In genomic region chr5:94621763-94622162, GRCh38 we compare ENCODE assay signal across 19 cellular contexts. TPM values are rescaled to one million over a fixed set of nuclear protein-coding genes. Genes with fewer than 3 reads are reported as not detected.
DNase-seq lines count a peak whose midpoint lies in the region; ATAC-seq and TF ChIP-seq lines count a peak whose summit lies in the region.
"Had no signal": no experiment of that assay in that cellular context is flagged by ENCODE, and none has a peak within 500 bp of the region (broad histone marks: within the 10 kb centered on the region; RNA-seq: fewer than 3 reads in every experiment).

No MANE protein-coding gene starts in this region.

- H3K79me1 ChIP-seq in neuronal stem cell (ENCODE audit: low read depth, low read length), result no peaks in the 10 kb centered on the region

- no peak for DNase-seq in activated CD8-positive, alpha-beta memory T cell treated with anti-CD3 and anti-CD28 coated beads, Interleukin-2, amount 10 ng/mL, durations not matched to agents 7 days and 5 days
- no peak for DNase-seq in activated CD8-positive, alpha-beta memory T cell treated with anti-CD3 and anti-CD28 coated beads for 24 hours
- DNase-seq in Karpas-422, result peak; percentile 51
- no peak for DNase-seq in activated naive CD8-positive, alpha-beta T cell treated with anti-CD3 and anti-CD28 coated beads, Interleukin-2, amount 50 U/mL, for 24 hours
- DNase-seq in osteoblast (ENCODE audit: insufficient read length, low spot score, missing footprints), result no peak
- DNase-seq in neuronal stem cell (ENCODE audit: low spot score), result no peak
- no peak for DNase-seq in SW 1271 (lab: John Stamatoyannopoulos, UW)
- DNase-seq: ACHN; activated CD4-positive, alpha-beta T cell treated with anti-CD3 and anti-CD28 coated beads for 36 hours; activated naive CD4-positive, alpha-beta T cell treated with anti-CD3 and anti-CD28 coated beads, Interleukin-2, amount 50 U/mL, for 16 hours; cortex of kidney; foreskin keratinocyte; H9; kidney glomerular epithelial cell; NCI-H2081; NCI-H524 had no signal

- H3K9ac ChIP-seq in Karpas-422 (ENCODE audit: low read length) (peak overlapping the region; percentile 45), neuronal stem cell (ENCODE audit: low read depth, low read length, poor library complexity) (no peak overlapping the region)

- H3K27ac Mint-ChIP-seq in activated CD8-positive, alpha-beta memory T cell treated with anti-CD3 and anti-CD28 coated beads, Interleukin-2, amount 10 ng/mL, durations not matched to agents 7 days and 5 days, result peak overlapping the region; percentile 13
- peak overlapping the region; percentile 52 for H3K27ac Mint-ChIP-seq in activated naive CD8-positive, alpha-beta T cell treated with anti-CD3 and anti-CD28 coated beads, Interleukin-2, amount 50 U/mL, for 24 hours

- H3K4me2 ChIP-seq in Karpas-422 (ENCODE audit: low read depth, low read length, poor library complexity, severe bottlenecking) (peak overlapping the region; percentile 99), osteoblast (ENCODE audit: insufficient read depth, low read length) (no peak overlapping the region), neuronal stem cell (ENCODE audit: insufficient read depth, low read length, poor library complexity, severe bottlenecking) (no peak overlapping the region)

- H3K18ac ChIP-seq in neuronal stem cell (ENCODE audit: low read length), result no peak overlapping the region

- ATAC-seq in activated CD8-positive, alpha-beta memory T cell treated with anti-CD3 and anti-CD28 coated beads, Interleukin-2, amount 10 ng/mL, durations not matched to agents 7 days and 5 days, result no peak
- no peak for ATAC-seq in activated naive CD8-positive, alpha-beta T cell treated with anti-CD3 and anti-CD28 coated beads, Interleukin-2, amount 50 U/mL, for 24 hours
- ATAC-seq in GM21360 (IDR thresholded peaks at IDR 0.05; ENCODE audit: unreplicated experiment), result no peak
- ATAC-seq: activated CD4-positive, alpha-beta T cell treated with anti-CD3 and anti-CD28 coated beads for 36 hours; foreskin keratinocyte had no signal

- H3K79me2 ChIP-seq in Karpas-422 (ENCODE audit: low read length) (peaks cover 81% of the 10 kb centered on the region), osteoblast (ENCODE audit: insufficient read depth, low read length) (peaks cover 51% of the 10 kb centered on the region)

- H3K4me3 ChIP-seq in Karpas-422 (ENCODE audit: low read length) (peak overlapping the region; percentile 2; the same call in 1 of the 2 replicates), osteoblast (ENCODE audit: insufficient read depth, low read length) (no peak overlapping the region), neuronal stem cell (ENCODE audit: low read length in 2 of 2) (no peak overlapping the region)
- H3K4me3 ChIP-seq: SJSA1, tibial nerve had no signal

- H3K4ac ChIP-seq in neuronal stem cell (ENCODE audit: low read length), result no peak overlapping the region

- TF ChIP-seq CTCF in osteoblast (IDR thresholded peaks at IDR 0.05; ENCODE audit: extremely low read depth, low read depth, low read length), result no peak

- H4K8ac ChIP-seq in neuronal stem cell (ENCODE audit: low read depth, low read length), result no peak overlapping the region

- CTCF ChIA-PET in activated CD8-positive, alpha-beta memory T cell treated with anti-CD3 and anti-CD28 coated beads, Interleukin-2, amount 10 ng/mL, durations not matched to agents 7 days and 5 days (lab: Charles Lee), result no interaction called here

- H2AK5ac ChIP-seq in neuronal stem cell (ENCODE audit: low read depth, low read length), result no peak overlapping the region

- H2BK15ac ChIP-seq in neuronal stem cell (ENCODE audit: low read length), result no peak overlapping the region

- H3K4me1 Mint-ChIP-seq in activated CD8-positive, alpha-beta memory T cell treated with anti-CD3 and anti-CD28 coated beads, Interleukin-2, amount 10 ng/mL, durations not matched to agents 7 days and 5 days, result peaks cover 50% of the 10 kb centered on the region
- peaks cover 45% of the 10 kb centered on the region for H3K4me1 Mint-ChIP-seq in activated naive CD8-positive, alpha-beta T cell treated with anti-CD3 and anti-CD28 coated beads, Interleukin-2, amount 50 U/mL, for 24 hours

- no peaks in the 10 kb centered on the region for H3K27me3 Mint-ChIP-seq in activated CD8-positive, alpha-beta memory T cell treated with anti-CD3 and anti-CD28 coated beads, Interleukin-2, amount 10 ng/mL, durations not matched to agents 7 days and 5 days
- H3K27me3 Mint-ChIP-seq in activated naive CD8-positive, alpha-beta T cell treated with anti-CD3 and anti-CD28 coated beads, Interleukin-2, amount 50 U/mL, for 24 hours, result no peaks in the 10 kb centered on the region
- H3K27me3 Mint-ChIP-seq: activated CD4-positive, alpha-beta T cell treated with anti-CD3 and anti-CD28 coated beads for 36 hours had no signal

- H3K27me3 ChIP-seq in Karpas-422 (ENCODE audit: low read length), result no peaks in the 10 kb centered on the region
- no peaks in the 10 kb centered on the region for H3K27me3 ChIP-seq in osteoblast (ENCODE audit: insufficient read depth, low read length)
- H3K27me3 ChIP-seq in neuronal stem cell (ENCODE audit: control insufficient read depth in 3 of 3, insufficient read depth in 3 of 3, low read depth in 1 of 3, low read length in 3 of 3), result no peaks in the 10 kb centered on the region
- H3K27me3 ChIP-seq: foreskin keratinocyte, SJSA1, tibial nerve had no signal

- H4K20me1 ChIP-seq in Karpas-422 (ENCODE audit: insufficient read depth, low read depth, low read length), result no peaks in the 10 kb centered on the region
- H4K20me1 ChIP-seq in osteoblast (ENCODE audit: insufficient read depth, low read length), result no peaks in the 10 kb centered on the region

- H3K4me1 ChIP-seq in Karpas-422 (ENCODE audit: low read length), result peaks cover 62% of the 10 kb centered on the region
- peaks cover 24% of the 10 kb centered on the region for H3K4me1 ChIP-seq in osteoblast (ENCODE audit: insufficient read depth, low read length)
- H3K4me1 ChIP-seq in neuronal stem cell (ENCODE audit: control insufficient read depth in 2 of 2, insufficient read depth in 1 of 2, low read depth in 1 of 2, low read length in 2 of 2), result peaks cover 1 to 4% of the 10 kb centered on the region in 2 donors

- no peak overlapping the region for H3K23ac ChIP-seq in neuronal stem cell (ENCODE audit: low read depth, low read length, poor library complexity)

- no peaks in the 10 kb centered on the region for H3K9me3 ChIP-seq in Karpas-422 (ENCODE audit: low read length)
- H3K9me3 ChIP-seq in osteoblast (ENCODE audit: low read depth, low read length), result no peaks in the 10 kb centered on the region
- H3K9me3 ChIP-seq in neuronal stem cell (replicated peaks in 1 of 2; ENCODE audit: control insufficient read depth in 2 of 2, insufficient read depth in 1 of 2, low read depth in 1 of 2, low read length in 2 of 2), result no peaks in the 10 kb centered on the region
- H3K9me3 ChIP-seq: SJSA1, tibial nerve had no signal

- H3K14ac ChIP-seq in neuronal stem cell (ENCODE audit: low read length), result no peak overlapping the region

- H4K91ac ChIP-seq in neuronal stem cell (ENCODE audit: low read depth, low read length, poor library complexity), result no peak overlapping the region

- H3K4me3 Mint-ChIP-seq in activated CD8-positive, alpha-beta memory T cell treated with anti-CD3 and anti-CD28 coated beads, Interleukin-2, amount 10 ng/mL, durations not matched to agents 7 days and 5 days, result peak overlapping the region; percentile 34
- no peak overlapping the region for H3K4me3 Mint-ChIP-seq in activated naive CD8-positive, alpha-beta T cell treated with anti-CD3 and anti-CD28 coated beads, Interleukin-2, amount 50 U/mL, for 24 hours
- H3K4me3 Mint-ChIP-seq: activated CD4-positive, alpha-beta T cell treated with anti-CD3 and anti-CD28 coated beads for 36 hours; H9 had no signal

- no peak overlapping the region for H2BK5ac ChIP-seq in neuronal stem cell (ENCODE audit: low read length)

- no peaks in the 10 kb centered on the region for H3K9me3 Mint-ChIP-seq in activated CD8-positive, alpha-beta memory T cell treated with anti-CD3 and anti-CD28 coated beads, Interleukin-2, amount 10 ng/mL, durations not matched to agents 7 days and 5 days (ENCODE audit: low read depth)
- no peaks in the 10 kb centered on the region for H3K9me3 Mint-ChIP-seq in activated naive CD8-positive, alpha-beta T cell treated with anti-CD3 and anti-CD28 coated beads, Interleukin-2, amount 50 U/mL, for 24 hours
- H3K9me3 Mint-ChIP-seq: H9 had no signal

- H2BK12ac ChIP-seq in neuronal stem cell (ENCODE audit: low read length), result no peak overlapping the region

- H2AFZ ChIP-seq in Karpas-422 (ENCODE audit: low read length) (no peak overlapping the region), osteoblast (ENCODE audit: low read length) (peak overlapping the region; percentile 69), neuronal stem cell (ENCODE audit: low read length) (no peak overlapping the region)

- H3K27ac ChIP-seq in Karpas-422 (ENCODE audit: low read length) (peak overlapping the region; percentile 48), osteoblast (ENCODE audit: low read depth, low read length) (no peak overlapping the region), neuronal stem cell (replicated peaks; ENCODE audit: low read length) (no peak overlapping the region)
- H3K27ac ChIP-seq: foreskin keratinocyte, SJSA1, tibial nerve had no signal

- H3K9me2 ChIP-seq in Karpas-422 (replicated peaks; ENCODE audit: insufficient read depth, low read length), result no peaks in the 10 kb centered on the region

- H3K36me3 Mint-ChIP-seq in activated CD8-positive, alpha-beta memory T cell treated with anti-CD3 and anti-CD28 coated beads, Interleukin-2, amount 10 ng/mL, durations not matched to agents 7 days and 5 days, result peaks cover 8% of the 10 kb centered on the region
- H3K36me3 Mint-ChIP-seq in activated naive CD8-positive, alpha-beta T cell treated with anti-CD3 and anti-CD28 coated beads, Interleukin-2, amount 50 U/mL, for 24 hours (ENCODE audit: low read depth), result peaks cover 2% of the 10 kb centered on the region

- H2BK120ac ChIP-seq in neuronal stem cell (ENCODE audit: low read depth, low read length), result no peak overlapping the region

- no peaks in the 10 kb centered on the region for H3K36me3 ChIP-seq in Karpas-422 (ENCODE audit: insufficient read depth, low read length)
- no peaks in the 10 kb centered on the region for H3K36me3 ChIP-seq in osteoblast (ENCODE audit: insufficient read depth, low read length)
- H3K36me3 ChIP-seq in neuronal stem cell (replicated peaks in 1 of 2; ENCODE audit: control insufficient read depth in 2 of 2, insufficient read depth in 2 of 2, low read length in 2 of 2), result no peaks in the 10 kb centered on the region
- H3K36me3 ChIP-seq: tibial nerve had no signal

- no CpG with 5 or more reads among the region's 5 CpGs for WGBS in neuronal stem cell (ENCODE audit: extremely low coverage in 2 of 2, insufficient read length in 2 of 2, insufficient replicate concordance in 1 of 2), 2 donors

RNA-seq across cellular contexts. Expression of gene SLF1, which starts 3.3 kb away (rescaled TPM):
- 10 to 100 TPM; 27.5 to 33.1 TPM for total RNA-seq in activated CD8-positive, alpha-beta memory T cell treated with anti-CD3 and anti-CD28 coated beads, Interleukin-2, amount 10 ng/mL, durations not matched to agents 7 days and 5 days
- 24.4 and 26.3 TPM in 2 replicates for total RNA-seq in Karpas-422 (2014; rRNA removed; shearing (Covaris generic); ENCODE audit: low replicate concordance)
- total RNA-seq in osteoblast, result 4.7 and 6.5 TPM in 2 replicates
- polyA plus RNA-seq in neuronal stem cell (2013, experiment 1 of 2), result 20.3 TPM
- polyA plus RNA-seq in neuronal stem cell (2013, experiment 2 of 2), result 19.5 TPM

RNA-seq across cellular contexts. Expression of gene KIAA0825, which starts 3.4 kb away (rescaled TPM):
- total RNA-seq in activated CD8-positive, alpha-beta memory T cell treated with anti-CD3 and anti-CD28 coated beads, Interleukin-2, amount 10 ng/mL, durations not matched to agents 7 days and 5 days, result 1 to 10 TPM; 2.7 to 3.3 TPM
- total RNA-seq in Karpas-422 (2014; rRNA removed; shearing (Covaris generic); ENCODE audit: low replicate concordance), result 0.04 and 2.0 TPM in 2 replicates
- total RNA-seq in osteoblast, result 8.0 and 10.0 TPM in 2 replicates
- 0.78 TPM for polyA plus RNA-seq in neuronal stem cell (2013, experiment 1 of 2)
- polyA plus RNA-seq in neuronal stem cell (2013, experiment 2 of 2), result 0.83 TPM
